Comparison of ENCODE assay signal across 19 cellular contexts in the genomic region with DNA sequence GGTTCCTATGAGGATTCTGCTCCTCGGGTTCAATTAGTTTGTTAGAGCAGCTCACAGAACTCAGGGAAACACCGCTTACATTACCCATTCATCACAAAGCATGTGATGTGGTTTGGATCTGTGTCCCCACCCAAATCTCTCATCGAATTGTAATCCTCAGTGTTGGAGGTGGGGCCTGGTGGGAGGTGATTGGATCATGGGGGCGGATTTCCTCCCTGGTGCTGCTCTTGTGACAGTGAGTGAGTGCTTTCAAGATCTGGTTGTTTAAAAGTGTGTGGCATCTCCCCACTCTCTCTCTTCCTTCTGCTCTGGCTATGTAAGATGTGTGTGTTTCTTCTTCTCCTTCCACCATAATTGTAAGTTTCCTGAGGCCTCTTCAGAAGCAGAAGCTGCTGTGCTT.
DNase-seq lines count a peak whose midpoint lies in the region; ATAC-seq and TF ChIP-seq lines count a peak whose summit lies in the region.
"Had no signal": no experiment of that assay in that cellular context is flagged by ENCODE, and none has a peak within 500 bp of the region (broad histone marks: within the 10 kb centered on the region; RNA-seq: fewer than 3 reads in every experiment).

No MANE protein-coding gene starts in this region.

- no peaks in the 10 kb centered on the region for H3K9me3 ChIP-seq in naive thymus-derived CD4-positive, alpha-beta T cell (ENCODE audit: control insufficient read depth in 2 of 3, low read length in 3 of 3)

- H3K27me3 ChIP-seq in naive thymus-derived CD4-positive, alpha-beta T cell (ENCODE audit: control insufficient read depth in 2 of 2, insufficient read depth in 2 of 2, low read length in 2 of 2): no peaks in the 10 kb centered on the region

- intact Hi-C loops in naive thymus-derived CD4-positive, alpha-beta T cell (cut with micrococcal nuclease): no loop called here

- POLR2A ChIA-PET in T-cell (lab: Charles Lee): no interaction called here
- POLR2A ChIA-PET in naive thymus-derived CD4-positive, alpha-beta T cell (lab: Charles Lee): interaction anchor here (1.7 to 7.1 kb wide), 3 partner anchors 19 to 164 kb away, joined by 11 to 85 read pairs (median 18); partner anchors contain the start of gene NFE2L2

- no peaks in the 10 kb centered on the region for H3K36me3 Mint-ChIP-seq in T-cell
- H3K36me3 Mint-ChIP-seq in naive thymus-derived CD4-positive, alpha-beta T cell: peaks cover 0 to 9% (median 5%) of the 10 kb centered on the region in 5 donors
- H3K36me3 Mint-ChIP-seq in mesothelial cell of epicardium: no peaks in the 10 kb centered on the region

- H3K27me3 Mint-ChIP-seq in T-cell (no peaks in the 10 kb centered on the region), mesothelial cell of epicardium (ENCODE audit: low read depth) (no peaks in the 10 kb centered on the region)
- no peaks in the 10 kb centered on the region for H3K27me3 Mint-ChIP-seq in naive thymus-derived CD4-positive, alpha-beta T cell

- DNase-seq in NOMO-1 treated with DMSO at 0.1 percent for 48 hours (lab: John Stamatoyannopoulos, UW; ENCODE audit: unreplicated experiment) (peak; percentile 24), NOMO-1 treated with dmso at 0.1 percent for 144 hours (lab: John Stamatoyannopoulos, UW; ENCODE audit: unreplicated experiment) (no peak), T-cell (peak in 16 of 34 experiments; percentile 10 to 47 (median 18)), activated gamma-delta T cell treated with Interleukin-2 at 50 U/mL for 16 hours (no peak), mesothelial cell of epicardium (ENCODE audit: low spot score in 2 of 2, unreplicated experiment in 2 of 2) (no peak)
- DNase-seq in activated naive CD4-positive, alpha-beta T cell treated with anti-CD3 and anti-CD28 coated beads, Interleukin-2, amount 50 U/mL, for 16 hours: peak; percentile 14
- DNase-seq in activated naive CD4-positive, alpha-beta T cell (lab: John Stamatoyannopoulos, UW): no peak
- DNase-seq in naive thymus-derived CD4-positive, alpha-beta T cell: peak in 7 of 9 donors; percentile 28 to 68 (median 49)
- DNase-seq: 8988T, C1 segment of cervical spinal cord, COR-L47, DMS53, H7, Kasumi-1, NCI-H1417, NCI-H2029 treated with DMSO at 0.1 percent for 48 hours, NCI-H524, PC-3 had no signal

- TF ChIP-seq CTCF in mesothelial cell of epicardium (IDR thresholded peaks at IDR 0.05; ENCODE audit: unreplicated experiment): no peak

- no peaks in the 10 kb centered on the region for H3K36me3 ChIP-seq in naive thymus-derived CD4-positive, alpha-beta T cell (ENCODE audit: control insufficient read depth in 2 of 3, insufficient read depth in 3 of 3, low read length in 3 of 3)

- peaks cover 0 to 26% of the 10 kb centered on the region in 2 donors for H3K4me1 ChIP-seq in naive thymus-derived CD4-positive, alpha-beta T cell (ENCODE audit: control insufficient read depth in 2 of 2, insufficient read depth in 2 of 2, low read length in 2 of 2)

- no peak overlapping the region for H3K4me3 ChIP-seq in naive thymus-derived CD4-positive, alpha-beta T cell (ENCODE audit: low read length)

- CTCF ChIA-PET in T-cell (lab: Charles Lee): interaction anchor here (0.7 to 1.9 kb wide), 4 partner anchors 22 to 165 kb away, joined by 3 to 6 read pairs (median 3); no protein-coding TSS in a partner anchor
- CTCF ChIA-PET in naive thymus-derived CD4-positive, alpha-beta T cell (lab: Charles Lee): interaction anchor here (1.2 to 3.8 kb wide), 3 partner anchors 19 to 164 kb away, joined by 3 to 33 read pairs (median 4); partner anchors contain the start of gene NFE2L2

- H3K27ac Mint-ChIP-seq in T-cell (peak overlapping the region in 1 of 2 donors; percentile 13), mesothelial cell of epicardium (no peak overlapping the region)
- peak overlapping the region; percentile 0 to 86 (median 65) for H3K27ac Mint-ChIP-seq in naive thymus-derived CD4-positive, alpha-beta T cell

- peak; percentile 20 to 66 (median 26) for ATAC-seq in T-cell (replicated peaks in 1 of 4)
- peak; percentile 36 for ATAC-seq in naive thymus-derived CD4-positive, alpha-beta T cell
- ATAC-seq: HepG2, PC-3 had no signal

- H3K4me1 Mint-ChIP-seq in T-cell (peaks cover 12 to 20% (median 17%) of the 10 kb centered on the region in 3 donors), mesothelial cell of epicardium (peaks cover 23% of the 10 kb centered on the region)
- peaks cover 4 to 33% (median 15%) of the 10 kb centered on the region in 7 donors for H3K4me1 Mint-ChIP-seq in naive thymus-derived CD4-positive, alpha-beta T cell

- H3K9me3 Mint-ChIP-seq in T-cell (no peaks in the 10 kb centered on the region), mesothelial cell of epicardium (no peaks in the 10 kb centered on the region)
- peaks cover 0 to 6% (median 0%) of the 10 kb centered on the region in 11 donors for H3K9me3 Mint-ChIP-seq in naive thymus-derived CD4-positive, alpha-beta T cell

- no peak overlapping the region for H3K27ac ChIP-seq in naive thymus-derived CD4-positive, alpha-beta T cell (ENCODE audit: low read depth, low read length)

- H3K4me3 Mint-ChIP-seq in T-cell: no peak overlapping the region
- H3K4me3 Mint-ChIP-seq in naive thymus-derived CD4-positive, alpha-beta T cell: peak overlapping the region in 5 of 10 donors; percentile 2 to 63 (median 49)
- H3K4me3 Mint-ChIP-seq in mesothelial cell of epicardium: no peak overlapping the region

Comparison
In these comparisons a context has a peak if more than half of its experiments do, and no peak if none do; other contexts are left out.
1. DNase-seq: peak in NOMO-1 treated with DMSO at 0.1 percent for 48 hours (single experiment), activated naive CD4-positive, alpha-beta T cell treated with anti-CD3 and anti-CD28 coated beads, Interleukin-2, amount 50 U/mL, for 16 hours (single experiment) and naive thymus-derived CD4-positive, alpha-beta T cell (7 of 9); none in NOMO-1 treated with dmso at 0.1 percent for 144 hours (single experiment), activated naive CD4-positive, alpha-beta T cell (0 of 4), activated gamma-delta T cell treated with Interleukin-2 at 50 U/mL for 16 hours (single experiment) and mesothelial cell of epicardium (0 of 2).